ENCODE assay signal across 8 cellular contexts in genomic region chr1:28199328-28200233, GRCh38. TPM values are rescaled to one million over a fixed set of nuclear protein-coding genes. Genes with fewer than 3 reads are reported as not detected.
DNase-seq lines count a peak whose midpoint lies in the region; ATAC-seq and TF ChIP-seq lines count a peak whose summit lies in the region.

No MANE protein-coding gene starts in this region.

- no peak overlapping the region for H4K91ac ChIP-seq in neuronal stem cell (ENCODE audit: low read depth, low read length, poor library complexity)

- H3K9me3 ChIP-seq in neuronal stem cell (replicated peaks in 1 of 2; ENCODE audit: control insufficient read depth in 2 of 2, insufficient read depth in 1 of 2, low read depth in 1 of 2, low read length in 2 of 2): no peaks in the 10 kb centered on the region
- H3K9me3 ChIP-seq in esophagus squamous epithelium: no peaks in the 10 kb centered on the region

- H4K8ac ChIP-seq in neuronal stem cell (ENCODE audit: low read depth, low read length): no peak overlapping the region

- H3K23ac ChIP-seq in neuronal stem cell (ENCODE audit: low read depth, low read length, poor library complexity): no peak overlapping the region

- no peak overlapping the region for H2BK15ac ChIP-seq in neuronal stem cell (ENCODE audit: low read length)

- H3K36me3 Mint-ChIP-seq in immature natural killer cell: peaks cover 25 to 46% (median 44%) of the 10 kb centered on the region in 3 donors

- H2AFZ ChIP-seq in neuronal stem cell (ENCODE audit: low read length): no peak overlapping the region

- TF ChIP-seq POLR2A in esophagus squamous epithelium (IDR thresholded peaks at IDR 0.05): no peak

- H3K4me2 ChIP-seq in neuronal stem cell (ENCODE audit: insufficient read depth, low read length, poor library complexity, severe bottlenecking): no peak overlapping the region

- no peak overlapping the region for H2AK5ac ChIP-seq in neuronal stem cell (ENCODE audit: low read depth, low read length)

- H3K14ac ChIP-seq in neuronal stem cell (ENCODE audit: low read length): no peak overlapping the region

- H3K27me3 Mint-ChIP-seq in immature natural killer cell (ENCODE audit: low read depth in 3 of 3): peaks cover 5 to 11% (median 10%) of the 10 kb centered on the region in 3 donors

- no peaks in the 10 kb centered on the region for H3K79me1 ChIP-seq in neuronal stem cell (ENCODE audit: low read depth, low read length)

- H3K27me3 ChIP-seq in neuronal stem cell (ENCODE audit: control insufficient read depth in 3 of 3, insufficient read depth in 3 of 3, low read depth in 1 of 3, low read length in 3 of 3) (no peaks in the 10 kb centered on the region), esophagus squamous epithelium (no peaks in the 10 kb centered on the region)

- peaks cover 0 to 11% of the 10 kb centered on the region in 2 donors for H3K4me1 ChIP-seq in neuronal stem cell (ENCODE audit: control insufficient read depth in 2 of 2, insufficient read depth in 1 of 2, low read depth in 1 of 2, low read length in 2 of 2)
- H3K4me1 ChIP-seq in esophagus squamous epithelium: peaks cover 6 to 33% (median 14%) of the 10 kb centered on the region in 3 donors

- intact Hi-C loops in esophagus squamous epithelium (cut with DNase I): loop anchor here (5.0 kb wide), 1 partner anchor 107 kb away; no protein-coding TSS in a partner anchor

- no CpG with 5 or more reads among the region's 8 CpGs for WGBS in neuronal stem cell (ENCODE audit: extremely low coverage in 2 of 2, insufficient read length in 2 of 2, insufficient replicate concordance in 1 of 2), 2 donors
- 69 to 72% methylated on average over 8 of the region's 8 CpGs for WGBS in esophagus squamous epithelium, 2 donors

- H3K4ac ChIP-seq in neuronal stem cell (ENCODE audit: low read length): no peak overlapping the region

- no peak overlapping the region for H2BK5ac ChIP-seq in neuronal stem cell (ENCODE audit: low read length)

- no peak overlapping the region for H3K9ac ChIP-seq in neuronal stem cell (ENCODE audit: low read depth, low read length, poor library complexity)

- H3K4me3 ChIP-seq in neuronal stem cell (ENCODE audit: low read length in 2 of 2) (no peak overlapping the region), esophagus squamous epithelium (no peak overlapping the region)

- DNase-seq in activated CD4-positive, CD25-positive, alpha-beta regulatory T cell treated with anti-CD3 and anti-CD28 coated beads, Interleukin-2, amount 50 U/mL, for 72 hours: peak; percentile 64
- DNase-seq in immature natural killer cell: peak; percentile 87 to 90 (median 89)
- no peak for DNase-seq in neuronal stem cell (ENCODE audit: low spot score)
- no peak for DNase-seq in esophagus squamous epithelium (lab: John Stamatoyannopoulos, UW)
- DNase-seq in cerebellar cortex (ENCODE audit: low spot score): no peak

- peak overlapping the region; percentile 70 to 86 (median 79) for H3K4me3 Mint-ChIP-seq in immature natural killer cell

- ATAC-seq in GM18498 (IDR thresholded peaks at IDR 0.05; ENCODE audit: unreplicated experiment): peak; percentile 83
- ATAC-seq in HG02763 (IDR thresholded peaks at IDR 0.05; ENCODE audit: unreplicated experiment): peak; percentile 73
- no peak for ATAC-seq in SK-N-SH treated with all-trans-retinoic acid at 6 μM for 48 hours

- H2BK120ac ChIP-seq in neuronal stem cell (ENCODE audit: low read depth, low read length): no peak overlapping the region

- no peak for TF ChIP-seq CTCF in esophagus squamous epithelium (IDR thresholded peaks at IDR 0.05)

- H3K27ac ChIP-seq in neuronal stem cell (replicated peaks; ENCODE audit: low read length) (no peak overlapping the region), esophagus squamous epithelium (peak overlapping the region in 2 of 4 donors; percentile 18 to 61)

- peaks cover 24 to 54% of the 10 kb centered on the region in 2 donors for H3K36me3 ChIP-seq in neuronal stem cell (replicated peaks in 1 of 2; ENCODE audit: control insufficient read depth in 2 of 2, insufficient read depth in 2 of 2, low read length in 2 of 2)
- H3K36me3 ChIP-seq in esophagus squamous epithelium: peaks cover 33 to 72% (median 50%) of the 10 kb centered on the region in 3 donors

- H3K18ac ChIP-seq in neuronal stem cell (ENCODE audit: low read length): no peak overlapping the region

- H2BK12ac ChIP-seq in neuronal stem cell (ENCODE audit: low read length): no peak overlapping the region

- H3K4me1 Mint-ChIP-seq in immature natural killer cell: peaks cover 62 to 70% of the 10 kb centered on the region in 2 donors

- H3K27ac Mint-ChIP-seq in immature natural killer cell: peak overlapping the region; percentile 84 to 97 (median 93)

- peaks cover 4 to 8% (median 7%) of the 10 kb centered on the region in 6 donors for H3K9me3 Mint-ChIP-seq in immature natural killer cell

TF ChIP-seq in SK-N-SH treated with all-trans-retinoic acid at 6 μM for 48 hours, 23 proteins besides CTCF, POLR2A, EP300 and RAD21:
- TF ChIP-seq ESRRG (CRISPR knock-in tag; IDR thresholded peaks at IDR 0.05): no peak
- TF ChIP-seq TOX (CRISPR knock-in tag; IDR thresholded peaks at IDR 0.05; ENCODE audit: borderline replicate concordance): no peak
- TF ChIP-seq ARNTL (CRISPR knock-in tag; IDR thresholded peaks at IDR 0.05; ENCODE audit: borderline replicate concordance, low read depth): no peak

RNA-seq across cellular contexts. Expression of gene PTAFR, which starts 23.1 kb away (rescaled TPM):
- polyA plus RNA-seq in immature natural killer cell: 1 to 10 TPM; 1.5 to 9.4 (median 2.6) TPM
- 0.04 TPM for polyA plus RNA-seq in neuronal stem cell (2013, experiment 1 of 2)
- 0.03 TPM for polyA plus RNA-seq in neuronal stem cell (2013, experiment 2 of 2)
- total RNA-seq in esophagus squamous epithelium: 10 to 100 TPM in 1 of 4 donors, 1 to 10 TPM in 3; 2.7 to 12.8 (median 8.9) TPM

RNA-seq across cellular contexts. Expression of gene DNAJC8, which starts 33.2 kb away (rescaled TPM):
- polyA plus RNA-seq in immature natural killer cell: 100 to 1,000 TPM; 197 to 269 (median 205) TPM
- polyA plus RNA-seq in neuronal stem cell (2013, experiment 1 of 2): 158 TPM
- polyA plus RNA-seq in neuronal stem cell (2013, experiment 2 of 2): 155 TPM
- total RNA-seq in esophagus squamous epithelium: 10 to 100 TPM; 27.4 to 55.1 (median 48.9) TPM

RNA-seq across cellular contexts. Expression of gene ATP5IF1, which starts 36.3 kb away (rescaled TPM):
- polyA plus RNA-seq in immature natural killer cell: 100 to 1,000 TPM; 462 to 960 (median 728) TPM
- 448 TPM for polyA plus RNA-seq in neuronal stem cell (2013, experiment 1 of 2)
- 456 TPM for polyA plus RNA-seq in neuronal stem cell (2013, experiment 2 of 2)
- 100 to 1,000 TPM; 142 to 284 (median 180) TPM for total RNA-seq in esophagus squamous epithelium

RNA-seq across cellular contexts. Expression of gene SESN2, which starts 59.7 kb away (rescaled TPM):
- polyA plus RNA-seq in immature natural killer cell: 10 to 100 TPM; 10.2 to 23.5 (median 14.0) TPM
- 15.8 TPM for polyA plus RNA-seq in neuronal stem cell (2013, experiment 1 of 2)
- 15.7 TPM for polyA plus RNA-seq in neuronal stem cell (2013, experiment 2 of 2)
- total RNA-seq in esophagus squamous epithelium: 10 to 100 TPM in 2 of 4 donors, 1 to 10 TPM in 2; 7.8 to 20.6 (median 9.3) TPM

Comparison
In these comparisons a context has a peak if more than half of its experiments do, and no peak if none do; other contexts are left out.
1. DNase-seq: peak in activated CD4-positive, CD25-positive, alpha-beta regulatory T cell treated with anti-CD3 and anti-CD28 coated beads, Interleukin-2, amount 50 U/mL, for 72 hours (single experiment) and immature natural killer cell (3 of 3); none in neuronal stem cell (single experiment), esophagus squamous epithelium (single experiment) and cerebellar cortex (single experiment).